In the genomic region with DNA sequence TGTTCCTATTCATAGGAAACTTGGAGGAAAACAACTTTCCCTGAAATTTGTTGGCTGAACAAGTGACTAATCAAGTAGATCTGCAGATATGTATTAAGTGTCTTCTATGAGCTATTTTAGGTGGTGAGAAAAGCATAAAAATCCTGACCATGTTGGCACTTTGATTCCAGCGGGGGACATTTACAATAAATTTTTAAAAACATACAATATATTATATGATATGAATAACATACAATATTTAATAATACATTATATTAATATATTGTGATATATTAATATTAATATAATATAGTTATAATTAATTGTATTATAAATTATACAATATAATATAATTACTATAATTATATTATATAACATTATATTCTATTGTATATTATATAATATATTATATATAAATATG, we compare ENCODE assay signal across 1 cellular context.
TF ChIP-seq lines count a peak whose summit lies in the region.

No MANE protein-coding gene starts in this region.

TF ChIP-seq in HCT116, 20 proteins besides CTCF, POLR2A, EP300 and RAD21 (continued from another document):
- no peak for TF ChIP-seq SIN3A (IDR thresholded peaks at IDR 0.05; ENCODE audit: low read depth)
- TF ChIP-seq EGR1 (IDR thresholded peaks at IDR 0.05; ENCODE audit: low read depth): no peak
- TF ChIP-seq ELF1 (IDR thresholded peaks at IDR 0.05; ENCODE audit: borderline replicate concordance, low read depth): no peak
- TF ChIP-seq, protein P1, sequence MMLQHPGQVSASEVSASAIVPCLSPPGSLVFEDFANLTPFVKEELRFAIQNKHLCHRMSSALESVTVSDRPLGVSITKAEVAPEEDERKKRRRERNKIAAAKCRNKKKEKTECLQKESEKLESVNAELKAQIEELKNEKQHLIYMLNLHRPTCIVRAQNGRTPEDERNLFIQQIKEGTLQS (IDR thresholded peaks at IDR 0.05): no peak
- TF ChIP-seq POLR2AphosphoS5 (IDR thresholded peaks at IDR 0.05; ENCODE audit: low read depth, low read length): no peak
- no peak for TF ChIP-seq TCF7L2 (IDR thresholded peaks at IDR 0.05; ENCODE audit: borderline replicate concordance, extremely low read depth, insufficient read depth, insufficient read length)
- TF ChIP-seq ZFX (IDR thresholded peaks at IDR 0.05): no peak
- no peak for TF ChIP-seq EZH2phosphoT487 (IDR thresholded peaks at IDR 0.05; ENCODE audit: borderline replicate concordance)
- TF ChIP-seq CBX3 (IDR thresholded peaks at IDR 0.05; ENCODE audit: low read depth): no peak
- TF ChIP-seq FOSL1 (IDR thresholded peaks at IDR 0.05; ENCODE audit: low read depth): no peak
- no peak for TF ChIP-seq JUND (IDR thresholded peaks at IDR 0.05)
- no peak for TF ChIP-seq ZBTB33 (IDR thresholded peaks at IDR 0.05; ENCODE audit: extremely low read depth, insufficient replicate concordance, low read length)
TF ChIP-seq in HCT116: peak in this region for 0.
